Comparison of ENCODE assay signal across 10 cellular contexts in genomic region chr14:75993567-75994041, GRCh38. TPM values are rescaled to one million over a fixed set of nuclear protein-coding genes. Genes with fewer than 3 reads are reported as not detected.
A peak's percentile ranks its signal among the peaks of the same experiment; 100 is the strongest.
DNase-seq lines count a peak whose midpoint lies in the region; ATAC-seq, FAIRE-seq and TF ChIP-seq lines count a peak whose summit lies in the region.
"Had no signal": no experiment of that assay in that cellular context is flagged by ENCODE, and none has a peak within 500 bp of the region (broad histone marks: within the 10 kb centered on the region; RNA-seq: fewer than 3 reads in every experiment).

No MANE protein-coding gene starts in this region.

- H3K4me1 ChIP-seq in right atrium auricular region (peaks cover 0 to 56% of the 10 kb centered on the region in 2 donors), GM12878 (ENCODE audit: control insufficient read depth, insufficient read depth, low read length) (peaks cover 11% of the 10 kb centered on the region), tibial artery (peaks cover 0 to 78% (median 38%) of the 10 kb centered on the region in 4 donors), upper lobe of right lung (peaks cover 16% of the 10 kb centered on the region)
- H3K4me1 ChIP-seq: lower lobe of right lung had no signal

- peaks cover 40% of the 10 kb centered on the region for H3K36me3 Mint-ChIP-seq in activated T-cell treated with anti-CD3 and anti-CD28 coated beads, Interleukin-2, amount 50 U/mL, for 4 hours (ENCODE audit: insufficient read depth)

- H3K27me3 Mint-ChIP-seq in activated T-cell treated with anti-CD3 and anti-CD28 coated beads, Interleukin-2, amount 50 U/mL, for 4 hours (ENCODE audit: low read depth): no peaks in the 10 kb centered on the region

- no peaks in the 10 kb centered on the region for H3K4me1 Mint-ChIP-seq in activated T-cell treated with anti-CD3 and anti-CD28 coated beads, Interleukin-2, amount 50 U/mL, for 4 hours (ENCODE audit: low read depth)

- no peak overlapping the region for H3K4me3 Mint-ChIP-seq in activated T-cell treated with anti-CD3 and anti-CD28 coated beads, Interleukin-2, amount 50 U/mL, for 4 hours

- DNase-seq in right atrium auricular region (ENCODE audit: low spot score) (peak; percentile 56), Right ventricle myocardium inferior (ENCODE audit: missing footprints) (no peak), GM12878 (ENCODE audit: low read depth, low spot score) (peak; percentile 47), tibial artery (no peak), midbrain (lab: John Stamatoyannopoulos, UW) (no peak), upper lobe of right lung (no peak)
- no peak for DNase-seq in activated T-cell treated with anti-CD3 and anti-CD28 coated beads, Interleukin-2, amount 50 U/mL, for 4 hours
- DNase-seq: activated naive CD4-positive, alpha-beta T cell treated with Interleukin-2 at 50 U/mL for 16 hours; lower lobe of right lung had no signal

- no peaks in the 10 kb centered on the region for H3K9me3 Mint-ChIP-seq in activated T-cell treated with anti-CD3 and anti-CD28 coated beads, Interleukin-2, amount 50 U/mL, for 4 hours

- H3K9me3 ChIP-seq in right atrium auricular region (no peaks in the 10 kb centered on the region), GM12878 (replicated peaks; ENCODE audit: control insufficient read depth, insufficient read depth, low read length) (no peaks in the 10 kb centered on the region), tibial artery (no peaks in the 10 kb centered on the region), upper lobe of right lung (no peaks in the 10 kb centered on the region)
- H3K9me3 ChIP-seq: lower lobe of right lung had no signal

- SMC1A ChIA-PET in GM12878 (lab: Charles Lee; ENCODE audit: uncharacterized antibody, unreplicated experiment): interaction anchor here (0.9 to 2.6 kb wide), 6 partner anchors 11 to 585 kb away, joined by 3 to 15 read pairs (median 4); no protein-coding TSS in a partner anchor

- no peak for TF ChIP-seq EP300 in GM12878 (IDR thresholded peaks at IDR 0.05; ENCODE audit: borderline replicate concordance in 1 of 2, control insufficient read depth in 1 of 2, low read depth in 2 of 2, low read length in 2 of 2)

- TF ChIP-seq POLR2A in GM12878 (IDR thresholded peaks at IDR 0.05; ENCODE audit: low read depth, low read length): no peak

- BruUV-seq in GM12878 (replicated peaks; lab: Mats Ljungman, UMichigan): no TSS peak

- TF ChIP-seq RAD21 in GM12878 (IDR thresholded peaks at IDR 0.05; ENCODE audit: insufficient read depth, low read depth, low read length): peak; percentile 28

- H3K4me3 ChIP-seq in right atrium auricular region: no peak overlapping the region
- no peak overlapping the region for H3K4me3 ChIP-seq in GM12878
- H3K4me3 ChIP-seq in tibial artery: no peak overlapping the region
- no peak overlapping the region for H3K4me3 ChIP-seq in upper lobe of right lung
- H3K4me3 ChIP-seq: lower lobe of right lung had no signal

- H3K27me3 ChIP-seq in right atrium auricular region: no peaks in the 10 kb centered on the region
- H3K27me3 ChIP-seq in GM12878 (replicated peaks in 1 of 2; ENCODE audit: control insufficient read depth in 2 of 2, insufficient read depth in 2 of 2, low read length in 1 of 2): no peaks in the 10 kb centered on the region
- H3K27me3 ChIP-seq in tibial artery: no peaks in the 10 kb centered on the region
- H3K27me3 ChIP-seq in upper lobe of right lung: no peaks in the 10 kb centered on the region

- H3K27ac ChIP-seq in right atrium auricular region (peak overlapping the region; percentile 77 to 94), GM12878 (ENCODE audit: control insufficient read depth, insufficient read depth) (no peak overlapping the region), tibial artery (peak overlapping the region; percentile 21 to 87), upper lobe of right lung (no peak overlapping the region)
- H3K27ac ChIP-seq: lower lobe of right lung had no signal

- CTCF ChIA-PET in GM12878 (lab: Yijun Ruan, JAX): interaction anchor here (0.7 to 3.0 kb wide), 10 partner anchors 8 to 394 kb away, joined by 3 to 16 read pairs (median 4); partner anchors contain the start of genes IFT43 and TGFB3

- in situ Hi-C loops in GM12878 (cut with MboI): no loop called here

- no peak for ATAC-seq in Right ventricle myocardium inferior
- peak; percentile 41 for ATAC-seq in HG02885 (IDR thresholded peaks at IDR 0.05; ENCODE audit: poor library complexity, unreplicated experiment)
- ATAC-seq in GM12878: peak; percentile 98
- no peak for ATAC-seq in upper lobe of right lung
- ATAC-seq in activated T-cell treated with anti-CD3 and anti-CD28 coated beads, Interleukin-2, amount 50 U/mL, for 4 hours: no peak
- ATAC-seq: lower lobe of right lung had no signal

- H2AFZ ChIP-seq in GM12878 (ENCODE audit: control insufficient read depth, low read depth, low read length): no peak overlapping the region

- H3K79me2 ChIP-seq in GM12878 (ENCODE audit: control insufficient read depth, insufficient read depth, low read length): no peaks in the 10 kb centered on the region

- FAIRE-seq in GM12878 (lab: Jason Lieb, UNC): no peak

- peaks cover 34% of the 10 kb centered on the region for H3K36me3 ChIP-seq in right atrium auricular region
- H3K36me3 ChIP-seq in GM12878 (ENCODE audit: control insufficient read depth in 2 of 2, insufficient read depth in 2 of 2, low read length in 1 of 2): no peaks in the 10 kb centered on the region
- H3K36me3 ChIP-seq in tibial artery: peaks cover 0 to 33% (median 0%) of the 10 kb centered on the region in 3 donors
- peaks cover 30% of the 10 kb centered on the region for H3K36me3 ChIP-seq in upper lobe of right lung

- H3K9ac ChIP-seq in GM12878 (ENCODE audit: control insufficient read depth, insufficient read depth, low read length): no peak overlapping the region

- intact Hi-C loops in Right ventricle myocardium inferior (cut with DNase I) (loop anchor here (10.0 kb wide), 1 partner anchor 1381 kb away; the partner anchor contains the start of genes SAMD15 and TMED8), GM12878 (cut with micrococcal nuclease; ENCODE audit: unreplicated experiment) (no loop called here), tibial artery (cut with DNase I; ENCODE audit: low total_unique reads) (no loop called here), upper lobe of right lung (cut with DNase I) (no loop called here)

- TF ChIP-seq CTCF in right atrium auricular region (IDR thresholded peaks at IDR 0.05): peak in 1 of 2 donors; percentile 17
- TF ChIP-seq CTCF in GM12878 (IDR thresholded peaks at IDR 0.05 in 2 of 3, conservative IDR thresholded peaks at IDR 0.05 in 1 of 3; ENCODE audit: control insufficient read depth in 2 of 3, extremely low read depth in 1 of 3, insufficient read depth in 1 of 3, low read depth in 3 of 3, low read length in 3 of 3): peak in 2 of 3 experiments; percentile 4 to 8; a peak in 1 of 6 replicates
- TF ChIP-seq CTCF in tibial artery (IDR thresholded peaks at IDR 0.05): no peak
- TF ChIP-seq CTCF in upper lobe of right lung (IDR thresholded peaks at IDR 0.05): no peak

- RAD21 ChIA-PET in GM12878 (lab: Charles Lee; ENCODE audit: unreplicated experiment): interaction anchor here (1.8 to 2.0 kb wide), 2 partner anchors 87 to 284 kb away, joined by 6 to 7 read pairs; no protein-coding TSS in a partner anchor

- H3K4me2 ChIP-seq in GM12878 (ENCODE audit: control insufficient read depth, insufficient read depth): no peak overlapping the region

- no peaks in the 10 kb centered on the region for H4K20me1 ChIP-seq in GM12878 (ENCODE audit: control insufficient read depth, insufficient read depth)

- WGBS in GM12878 (ENCODE audit: insufficient coverage, insufficient replicate concordance, low lambda C conversion rate, missing lambda C conversion rate): 0% methylated on average over 1 of the region's 1 CpG

- POLR2A ChIA-PET in GM12878 (lab: Charles Lee): no interaction called here

RNA-seq across cellular contexts. Expression of gene IFT43, which starts 8.0 kb away (rescaled TPM):
- total RNA-seq in right atrium auricular region (10 to 100 TPM; 32.6 to 59.0 TPM), Right ventricle myocardium inferior (30.4 TPM), GM12878 (2014; rRNA removed) (11.2 and 11.9 TPM in 2 replicates), GM12878 (2014; rRNA removed; fragmentation: Illumina TruSeq; extraction: Trizol) (9.3 and 9.6 TPM in 2 replicates), GM12878 (2021) (8.2 and 8.9 TPM in 2 replicates), upper lobe of right lung (24.8 TPM)
- 27.0 and 28.8 TPM in 2 replicates for total RNA-seq in GM12878 (2013; cell fraction: nucleolus; rRNA removed)
- 11.8 TPM for polyA plus RNA-seq in GM12878 (2011; ENCODE audit: low read depth)
- polyA plus RNA-seq in GM12878 (2011; rRNA removed) (20.6 and 24.8 TPM in 2 replicates), GM12878 (2014; fragmentation: Illumina TruSeq; extraction: Trizol) (8.2 and 10.9 TPM in 2 replicates), GM12878 (2014; fragmentation: Nextera tagmentation; extraction: Ambion mirVana) (10 to 100 TPM; 15.8 to 18.1 TPM), GM12878 (2014; rRNA removed) (9.6 and 12.2 TPM in 2 replicates), GM12878 (2016; fragmentation: Nextera tagmentation; extraction: Ambion mirVana) (10 to 100 TPM; 18.9 to 22.4 TPM)
- polyA plus RNA-seq in GM12878 (2011; cell fraction: cytosol; rRNA removed): 20.6 and 21.2 TPM in 2 replicates
- polyA plus RNA-seq in GM12878 (2011; cell fraction: nucleus; rRNA removed): 25.3 and 28.3 TPM in 2 replicates
- polyA plus RNA-seq in GM12878 (2012): 10.5 and 11.9 TPM in 2 replicates
- 6.8 and 7.8 TPM in 2 replicates for polyA minus RNA-seq in GM12878 (2011; rRNA and poly(A)+ RNA removed)
- 2.8 and 6.4 TPM in 2 replicates for polyA minus RNA-seq in GM12878 (2011; cell fraction: cytosol; rRNA and poly(A)+ RNA removed)
- 12.0 and 16.3 TPM in 2 replicates for polyA minus RNA-seq in GM12878 (2011; cell fraction: nucleus; rRNA and poly(A)+ RNA removed)
- total RNA-seq in activated T-cell treated with anti-CD3 and anti-CD28 coated beads, Interleukin-2, amount 50 U/mL, for 4 hours: 10 to 100 TPM; 11.6 to 13.1 (median 12.3) TPM

RNA-seq across cellular contexts. Expression of gene TGFB3, which starts 11.8 kb away (rescaled TPM):
- total RNA-seq in right atrium auricular region: 10 to 100 TPM; 17.5 to 99.1 TPM
- 29.5 TPM for total RNA-seq in Right ventricle myocardium inferior
- 7.7 and 8.6 TPM in 2 replicates for total RNA-seq in GM12878 (2013; cell fraction: nucleolus; rRNA removed)
- total RNA-seq in GM12878 (2014; rRNA removed): 0.76 and 0.79 TPM in 2 replicates
- 0.60 and 0.76 TPM in 2 replicates for total RNA-seq in GM12878 (2014; rRNA removed; fragmentation: Illumina TruSeq; extraction: Trizol)
- 1.1 and 2.0 TPM in 2 replicates for total RNA-seq in GM12878 (2021)
- 1.2 TPM for polyA plus RNA-seq in GM12878 (2011; ENCODE audit: low read depth)
- polyA plus RNA-seq in GM12878 (2011; rRNA removed): 1.9 and 2.6 TPM in 2 replicates
- polyA plus RNA-seq in GM12878 (2011; cell fraction: cytosol; rRNA removed): 2.4 and 2.5 TPM in 2 replicates
- 9.2 and 10.7 TPM in 2 replicates for polyA plus RNA-seq in GM12878 (2011; cell fraction: nucleus; rRNA removed)
- 1.5 and 2.0 TPM in 2 replicates for polyA plus RNA-seq in GM12878 (2012)
- polyA plus RNA-seq in GM12878 (2014; fragmentation: Illumina TruSeq; extraction: Trizol): 1.4 TPM in 2 replicates
- under 1 TPM; 0.27 to 0.47 TPM for polyA plus RNA-seq in GM12878 (2014; fragmentation: Nextera tagmentation; extraction: Ambion mirVana)
- polyA plus RNA-seq in GM12878 (2014; rRNA removed): 0.56 and 1.3 TPM in 2 replicates
- polyA plus RNA-seq in GM12878 (2016; fragmentation: Nextera tagmentation; extraction: Ambion mirVana): under 1 TPM; 0.50 to 0.86 TPM
- polyA minus RNA-seq in GM12878 (2011; rRNA and poly(A)+ RNA removed): 1.9 and 12.4 TPM in 2 replicates
- polyA minus RNA-seq in GM12878 (2011; cell fraction: cytosol; rRNA and poly(A)+ RNA removed): 0.53 TPM in 1 of 2 replicates, not detected in the other
- 1.8 and 3.6 TPM in 2 replicates for polyA minus RNA-seq in GM12878 (2011; cell fraction: nucleus; rRNA and poly(A)+ RNA removed)
- 25.4 TPM for total RNA-seq in upper lobe of right lung
- 1 to 10 TPM; 3.0 to 4.1 (median 4.1) TPM for total RNA-seq in activated T-cell treated with anti-CD3 and anti-CD28 coated beads, Interleukin-2, amount 50 U/mL, for 4 hours

Comparison
In these comparisons a context has a peak if more than half of its experiments do, and no peak if none do; other contexts are left out.
1. DNase-seq: peak in right atrium auricular region (single experiment) and GM12878 (single experiment); none in Right ventricle myocardium inferior (single experiment), tibial artery (0 of 2), midbrain (single experiment), upper lobe of right lung (single experiment) and activated T-cell treated with anti-CD3 and anti-CD28 coated beads, Interleukin-2, amount 50 U/mL, for 4 hours (single experiment).
2. H3K27ac ChIP-seq: peak in right atrium auricular region (2 of 2) and tibial artery (2 of 2); none in GM12878 (single experiment) and upper lobe of right lung (single experiment).
3. CTCF ChIP-seq: peak in GM12878 (2 of 3); none in tibial artery (0 of 2) and upper lobe of right lung (single experiment).
4. ATAC-seq: peak in HG02885 (single experiment) and GM12878 (single experiment); none in Right ventricle myocardium inferior (single experiment), upper lobe of right lung (single experiment) and activated T-cell treated with anti-CD3 and anti-CD28 coated beads, Interleukin-2, amount 50 U/mL, for 4 hours (0 of 2).